Comparison of ENCODE assay signal across 8 cellular contexts in the genomic region with DNA sequence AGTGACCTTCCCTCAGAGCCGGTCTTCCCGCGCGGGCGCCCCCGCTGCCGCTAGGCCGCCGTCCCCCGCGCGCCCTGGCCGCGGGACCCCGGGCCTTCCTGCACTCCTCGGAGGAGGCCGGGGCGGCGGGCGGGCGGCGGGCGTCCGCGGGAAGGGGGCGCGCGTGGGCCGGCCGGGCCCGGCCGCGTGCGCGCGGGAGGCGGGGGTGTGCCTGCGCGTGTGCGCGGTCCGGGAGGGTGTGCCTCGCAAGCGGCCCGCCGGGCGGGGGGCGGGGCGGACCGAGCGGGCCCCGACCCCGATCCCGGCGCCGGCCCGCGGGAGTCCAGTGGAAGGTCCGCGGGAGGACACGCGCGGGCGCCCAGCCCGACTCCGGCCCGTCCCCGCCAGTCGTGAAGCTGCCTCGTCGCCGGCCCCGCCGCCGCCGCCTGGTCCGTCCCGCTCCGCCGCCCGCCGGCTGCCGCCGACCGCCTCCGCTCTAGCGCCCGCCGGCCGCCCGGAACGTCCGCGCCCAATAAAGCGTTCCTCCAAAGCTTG. TPM values are rescaled to one million over a fixed set of nuclear protein-coding genes. Genes with fewer than 3 reads are reported as not detected.
DNase-seq lines count a peak whose midpoint lies in the region; ATAC-seq and TF ChIP-seq lines count a peak whose summit lies in the region.

No MANE protein-coding gene starts in this region.

- H3K36me3 ChIP-seq in KMS-11 (ENCODE audit: insufficient read depth), result no peaks in the 10 kb centered on the region
- H3K36me3 ChIP-seq in upper lobe of right lung, result no peaks in the 10 kb centered on the region

- intact Hi-C loops in upper lobe of right lung (cut with DNase I), result no loop called here

- no peak for TF ChIP-seq CTCF in GM10266 (IDR thresholded peaks at IDR 0.05; ENCODE audit: control insufficient read depth, insufficient read depth, low read depth, missing control alignments)
- TF ChIP-seq CTCF in KMS-11 (conservative IDR thresholded peaks at IDR 0.05; ENCODE audit: low read depth, low read length), result no peak
- TF ChIP-seq CTCF in nephron (IDR thresholded peaks at IDR 0.05; ENCODE audit: unreplicated experiment in 3 of 3), result no peak
- no peak for TF ChIP-seq CTCF in upper lobe of right lung (IDR thresholded peaks at IDR 0.05)

- no peaks in the 10 kb centered on the region for H3K9me3 Mint-ChIP-seq in nephron

- peak overlapping the region; percentile 74 for H3K4me2 ChIP-seq in KMS-11

- peak overlapping the region; percentile 62; the same call in 1 of the 2 replicates for H2AFZ ChIP-seq in KMS-11 (ENCODE audit: low read depth)

- H3K27me3 Mint-ChIP-seq in nephron (ENCODE audit: low read depth), result no peaks in the 10 kb centered on the region

- DNase-seq in GM10266 (ENCODE audit: extremely low spot score) (peak; percentile 64), fibroblast of gingiva (ENCODE audit: low read depth) (peak; percentile 32), upper lobe of right lung (peak; percentile 79), NCI-H2107 (lab: John Stamatoyannopoulos, UW) (no peak)
- peak; percentile 63 for DNase-seq in activated CD8-positive, alpha-beta memory T cell treated with anti-CD3 and anti-CD28 coated beads, Interleukin-2, amount 50 U/mL, for 48 hours

- H3K4me1 ChIP-seq in KMS-11 (ENCODE audit: low read depth, poor library complexity, severe bottlenecking) (peaks cover 9% of the 10 kb centered on the region), upper lobe of right lung (peaks cover 20% of the 10 kb centered on the region)

- H3K4me3 ChIP-seq in KMS-11 (IDR thresholded peaks at IDR 0.05; ENCODE audit: insufficient read depth, low read depth, low read length), result no peak overlapping the region
- peak overlapping the region; percentile 62 for H3K4me3 ChIP-seq in upper lobe of right lung

- peak overlapping the region; percentile 97 to 98 (median 97) for H3K4me3 Mint-ChIP-seq in nephron

- H3K9ac ChIP-seq in KMS-11, result peak overlapping the region; percentile 68; the same call in 1 of the 2 replicates

- H3K4me1 Mint-ChIP-seq in nephron, result peaks cover 45% of the 10 kb centered on the region

- H3K79me2 ChIP-seq in KMS-11 (ENCODE audit: insufficient read depth, low read depth), result peaks cover 11% of the 10 kb centered on the region

- H3K36me3 Mint-ChIP-seq in nephron (ENCODE audit: low read depth), result peaks cover 22% of the 10 kb centered on the region

- peak; percentile 41 for ATAC-seq in GM21737 (IDR thresholded peaks at IDR 0.05; ENCODE audit: unreplicated experiment)
- peak; percentile 57 for ATAC-seq in upper lobe of right lung

- H4K20me1 ChIP-seq in KMS-11 (ENCODE audit: insufficient read depth), result no peaks in the 10 kb centered on the region

- peak overlapping the region; percentile 81 to 96 (median 91) for H3K27ac Mint-ChIP-seq in nephron

- no peaks in the 10 kb centered on the region for H3K9me3 ChIP-seq in upper lobe of right lung

- H3K27me3 ChIP-seq in KMS-11 (ENCODE audit: insufficient read depth, low read depth) (no peaks in the 10 kb centered on the region), upper lobe of right lung (no peaks in the 10 kb centered on the region)

- no peak overlapping the region; the same call in 1 of the 2 replicates for H3K27ac ChIP-seq in KMS-11
- H3K27ac ChIP-seq in upper lobe of right lung, result peak overlapping the region; percentile 73

RNA-seq across cellular contexts. Expression of gene MRPS6, which starts 0.4 kb away (rescaled TPM):
- total RNA-seq in upper lobe of right lung, result 57.6 TPM

RNA-seq across cellular contexts. Expression of gene SLC5A3, which starts 0.4 kb away (rescaled TPM):
- 24.1 TPM for total RNA-seq in upper lobe of right lung
